In the genomic region with DNA sequence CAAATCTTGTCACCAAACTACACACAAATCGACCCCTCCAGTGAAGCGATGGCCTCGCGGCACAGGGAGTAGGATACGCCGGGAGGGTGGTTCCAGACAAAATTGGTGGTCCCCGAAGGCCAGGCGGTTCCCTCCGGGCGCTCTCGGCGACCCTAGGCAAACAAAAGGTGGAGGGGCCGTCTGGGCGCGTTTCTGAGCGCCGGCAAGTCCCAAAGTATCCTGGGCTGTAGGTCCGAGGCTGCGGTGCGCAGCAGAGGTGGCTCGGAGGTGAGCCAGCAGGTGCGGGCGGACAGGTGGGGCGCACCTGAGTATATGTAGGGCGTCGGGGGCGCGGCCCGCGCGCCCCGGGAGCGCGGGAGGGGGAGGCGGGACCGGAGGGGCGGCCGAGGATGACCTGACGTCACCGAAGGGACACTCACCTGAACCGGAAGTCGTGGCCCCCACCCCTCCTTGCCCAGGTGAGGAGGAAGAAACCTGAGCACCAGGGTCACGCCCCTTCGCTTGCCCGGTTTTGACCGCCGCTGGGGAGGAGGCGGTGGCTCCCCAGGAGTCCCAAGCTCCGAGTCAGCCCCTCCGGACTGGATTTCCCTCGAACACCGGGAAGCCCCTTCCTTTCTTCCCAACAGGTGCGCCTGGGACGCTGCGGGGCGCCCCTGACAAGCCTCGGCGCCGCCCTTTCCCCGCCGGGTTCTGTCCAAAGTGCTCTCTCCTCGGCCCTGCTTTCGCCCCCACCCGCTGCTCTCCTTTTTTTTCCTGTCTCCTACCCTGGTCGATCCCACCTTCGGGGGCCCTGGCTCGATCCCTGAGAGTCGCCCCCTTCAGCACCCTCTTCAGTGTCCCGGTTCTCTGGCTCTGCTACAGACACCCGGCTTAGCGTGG, we compare ENCODE assay signal across 8 cellular contexts. TPM values are rescaled to one million over a fixed set of nuclear protein-coding genes. Genes with fewer than 3 reads are reported as not detected.
DNase-seq lines count a peak whose midpoint lies in the region; TF ChIP-seq lines count a peak whose summit lies in the region.

A gene with protein sequence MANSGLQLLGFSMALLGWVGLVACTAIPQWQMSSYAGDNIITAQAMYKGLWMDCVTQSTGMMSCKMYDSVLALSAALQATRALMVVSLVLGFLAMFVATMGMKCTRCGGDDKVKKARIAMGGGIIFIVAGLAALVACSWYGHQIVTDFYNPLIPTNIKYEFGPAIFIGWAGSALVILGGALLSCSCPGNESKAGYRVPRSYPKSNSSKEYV (minus strand): TSS at position 287 of the 879 bp plus-strand sequence. CDS start 435 bp downstream, outside the sequence.

- CTCF ChIA-PET in activated CD4-positive, alpha-beta memory T cell treated with anti-CD3 and anti-CD28 coated beads, Interleukin-2, amount 10 ng/mL, durations not matched to agents 7 days and 5 days (lab: Charles Lee): no interaction called here

- POLR2A ChIA-PET in activated CD4-positive, alpha-beta memory T cell treated with anti-CD3 and anti-CD28 coated beads, Interleukin-2, amount 10 ng/mL, durations not matched to agents 7 days and 5 days (lab: Charles Lee): no interaction called here

- H3K9me3 ChIP-seq in iPS-18a (ENCODE audit: control insufficient read depth, low read depth, low read length): no peaks in the 10 kb centered on the region
- no peaks in the 10 kb centered on the region for H3K9me3 ChIP-seq in smooth muscle cell (replicated peaks; ENCODE audit: low read depth)

- H3K4me1 ChIP-seq in iPS-18a (ENCODE audit: control insufficient read depth, low read depth, low read length): peaks cover 3% of the 10 kb centered on the region
- peaks cover 5% of the 10 kb centered on the region for H3K4me1 ChIP-seq in smooth muscle cell (ENCODE audit: low read depth)

- H3K4me3 ChIP-seq in iPS-18a (ENCODE audit: low read length) (peak within 1 kb of the TSS; percentile 93), smooth muscle cell (peak within 1 kb of the TSS; percentile 59)

- H3K36me3 ChIP-seq in iPS-18a (ENCODE audit: control insufficient read depth, low read depth, low read length) (peaks cover 13% of the 10 kb centered on the region), smooth muscle cell (ENCODE audit: low read depth) (no peaks in the 10 kb centered on the region)

- DNase-seq in activated effector memory CD4-positive, alpha-beta T cell treated with anti-CD3 and anti-CD28 coated beads, Interleukin-2, amount 50 U/mL, for 16 hours: peak; percentile 68
- no peak for DNase-seq in activated effector memory CD4-positive, alpha-beta T cell treated with Interleukin-2 at 50 U/mL for 16 hours
- no peak for DNase-seq in activated CD4-positive, alpha-beta memory T cell treated with anti-CD3 and anti-CD28 coated beads, Interleukin-2, amount 10 ng/mL, durations not matched to agents 7 days and 5 days
- DNase-seq in smooth muscle cell (lab: John Stamatoyannopoulos, UW; ENCODE audit: unreplicated experiment) (no peak), SHP77 treated with DMSO at 0.1 percent for 48 hours (lab: John Stamatoyannopoulos, UW) (no peak), AG08395 (ENCODE audit: low spot score) (no peak), COLO829 (ENCODE audit: low spot score) (no peak)

- peak within 1 kb of the TSS; percentile 16 for H3K27ac Mint-ChIP-seq in activated CD4-positive, alpha-beta memory T cell treated with anti-CD3 and anti-CD28 coated beads, Interleukin-2, amount 10 ng/mL, durations not matched to agents 7 days and 5 days

- H3K9ac ChIP-seq in iPS-18a (ENCODE audit: low read length) (peak within 1 kb of the TSS; percentile 95), smooth muscle cell (ENCODE audit: low read depth) (peak within 1 kb of the TSS; percentile 54)

- peak within 1 kb of the TSS; percentile 62 for H3K4me3 Mint-ChIP-seq in activated CD4-positive, alpha-beta memory T cell treated with anti-CD3 and anti-CD28 coated beads, Interleukin-2, amount 10 ng/mL, durations not matched to agents 7 days and 5 days

- TF ChIP-seq CTCF in smooth muscle cell (IDR thresholded peaks at IDR 0.05; ENCODE audit: borderline replicate concordance, insufficient read depth, poor library complexity, severe bottlenecking): no peak

- no peak within 1 kb of the TSS for H2AFZ ChIP-seq in smooth muscle cell (ENCODE audit: low read depth)

- peaks cover 15% of the 10 kb centered on the region for H3F3A ChIP-seq in smooth muscle cell (ENCODE audit: low read depth)

- no peaks in the 10 kb centered on the region for H3K9me3 Mint-ChIP-seq in activated CD4-positive, alpha-beta memory T cell treated with anti-CD3 and anti-CD28 coated beads, Interleukin-2, amount 10 ng/mL, durations not matched to agents 7 days and 5 days

- no peaks in the 10 kb centered on the region for H4K20me1 ChIP-seq in smooth muscle cell (ENCODE audit: low read depth)

- H3K4me2 ChIP-seq in smooth muscle cell: peak within 1 kb of the TSS; percentile 87

- H3K27me3 ChIP-seq in iPS-18a (ENCODE audit: control insufficient read depth, insufficient read depth, low read length) (peaks cover 38% of the 10 kb centered on the region), smooth muscle cell (ENCODE audit: low read depth) (peaks cover 31% of the 10 kb centered on the region)

- 5% methylated on average over 49 of the region's 71 CpGs for WGBS in smooth muscle cell (ENCODE audit: low lambda C conversion rate)

- H3K79me2 ChIP-seq in smooth muscle cell (ENCODE audit: low read depth): no peaks in the 10 kb centered on the region

- peaks cover 11% of the 10 kb centered on the region for H3K36me3 Mint-ChIP-seq in activated CD4-positive, alpha-beta memory T cell treated with anti-CD3 and anti-CD28 coated beads, Interleukin-2, amount 10 ng/mL, durations not matched to agents 7 days and 5 days (ENCODE audit: low read depth)

- H3K27ac ChIP-seq in iPS-18a (ENCODE audit: low read length): peak within 1 kb of the TSS; percentile 75
- H3K27ac ChIP-seq in smooth muscle cell (ENCODE audit: low read depth): peak within 1 kb of the TSS; percentile 63

- peaks cover 35% of the 10 kb centered on the region for H3K27me3 Mint-ChIP-seq in activated CD4-positive, alpha-beta memory T cell treated with anti-CD3 and anti-CD28 coated beads, Interleukin-2, amount 10 ng/mL, durations not matched to agents 7 days and 5 days

- H3K4me1 Mint-ChIP-seq in activated CD4-positive, alpha-beta memory T cell treated with anti-CD3 and anti-CD28 coated beads, Interleukin-2, amount 10 ng/mL, durations not matched to agents 7 days and 5 days: peaks cover 28% of the 10 kb centered on the region

RNA-seq across cellular contexts. Expression of the gene that starts here (rescaled TPM):
- under 1 TPM; 0.15 to 0.80 TPM for total RNA-seq in activated CD4-positive, alpha-beta memory T cell treated with anti-CD3 and anti-CD28 coated beads, Interleukin-2, amount 10 ng/mL, durations not matched to agents 7 days and 5 days
- total RNA-seq in smooth muscle cell: 26.7 and 33.7 TPM in 2 replicates
- 25.2 and 102 TPM in 2 replicates for polyA plus RNA-seq in smooth muscle cell

Comparison
In these comparisons a context has a peak if more than half of its experiments do, and no peak if none do; other contexts are left out.
1. RNA of the gene that starts here (total RNA-seq): 26.7 to 33.7 TPM in smooth muscle cell; 0.15 to 0.80 TPM in activated CD4-positive, alpha-beta memory T cell treated with anti-CD3 and anti-CD28 coated beads, Interleukin-2, amount 10 ng/mL, durations not matched to agents 7 days and 5 days; every median in the first group is over 10 times any median in the second.